Comparison of ENCODE assay signal across 1 cellular context in genomic region chr12:49403887-49404517, GRCh38.
TF ChIP-seq lines count a peak whose summit lies in the region.

No MANE protein-coding gene starts in this region.

TF ChIP-seq in GM23338, 12 proteins besides CTCF, POLR2A, EP300 and RAD21 (continued from another document):
- no peak for TF ChIP-seq REST (IDR thresholded peaks at IDR 0.05; ENCODE audit: unreplicated experiment)
- no peak for TF ChIP-seq POLR2AphosphoS5 (IDR thresholded peaks at IDR 0.05; ENCODE audit: low read depth)
- no peak for TF ChIP-seq EZH2phosphoT487 (IDR thresholded peaks at IDR 0.05; ENCODE audit: unreplicated experiment)
- no peak for TF ChIP-seq ZNF114 (CRISPR knock-in tag; IDR thresholded peaks at IDR 0.05)
- no peak for TF ChIP-seq ZNF331 (CRISPR knock-in tag; IDR thresholded peaks at IDR 0.05; ENCODE audit: low read depth)
- no peak for TF ChIP-seq CREB1 (CRISPR knock-in tag; IDR thresholded peaks at IDR 0.05; ENCODE audit: low read depth)
- TF ChIP-seq ZNF462 (CRISPR knock-in tag; IDR thresholded peaks at IDR 0.05): no peak
- no peak for TF ChIP-seq EZH2 (IDR thresholded peaks at IDR 0.05; ENCODE audit: low read depth, unreplicated experiment)
